In the genomic region with DNA sequence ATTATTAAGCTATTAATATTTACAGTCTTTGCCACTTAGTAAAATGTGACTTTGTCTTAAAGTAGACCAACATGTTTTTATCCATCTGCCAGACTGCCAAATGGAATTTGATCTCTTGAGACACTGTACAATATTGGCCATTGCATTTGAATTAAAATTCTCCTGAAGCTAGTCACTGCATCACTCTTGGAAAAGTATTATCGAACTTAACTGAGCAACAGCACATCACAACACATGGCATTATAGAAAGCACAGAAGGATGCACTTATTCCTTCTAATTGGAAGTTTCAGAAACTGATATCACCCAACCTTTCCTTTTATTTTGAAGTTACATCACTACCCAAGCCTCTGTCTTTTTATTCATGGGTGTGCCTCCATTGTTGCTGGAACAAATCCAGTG, we compare ENCODE assay signal across 25 cellular contexts.
DNase-seq lines count a peak whose midpoint lies in the region; ATAC-seq and TF ChIP-seq lines count a peak whose summit lies in the region.
"Had no signal": no experiment of that assay in that cellular context is flagged by ENCODE, and none has a peak within 500 bp of the region (broad histone marks: within the 10 kb centered on the region; RNA-seq: fewer than 3 reads in every experiment).

No MANE protein-coding gene starts in this region.

- no peaks in the 10 kb centered on the region for H3K27me3 ChIP-seq in ascending aorta
- H3K27me3 ChIP-seq: BLaER1 treated with 17β-estradiol and CSF1 and Interleukin-3, amounts not matched to agents 10 nM and 100 nM; tibial nerve had no signal

- H3K36me3 ChIP-seq in ascending aorta, result no peaks in the 10 kb centered on the region
- H3K36me3 ChIP-seq: BLaER1 treated with 17β-estradiol and CSF1 and Interleukin-3, amounts not matched to agents 10 nM and 100 nM; tibial nerve had no signal

- H3K9me3 ChIP-seq in ascending aorta, result no peaks in the 10 kb centered on the region
- H3K9me3 ChIP-seq: BLaER1 treated with 17β-estradiol and CSF1 and Interleukin-3, amounts not matched to agents 10 nM and 100 nM; Caco-2; tibial nerve had no signal

- intact Hi-C loops in ascending aorta (cut with DNase I), result no loop called here

- H3K4me1 ChIP-seq in ascending aorta, result peaks cover 0 to 4% of the 10 kb centered on the region in 2 donors
- H3K4me1 ChIP-seq: BLaER1 treated with 17β-estradiol and CSF1 and Interleukin-3, amounts not matched to agents 10 nM and 100 nM had no signal

- TF ChIP-seq CTCF in fibroblast of the aortic adventitia (IDR thresholded peaks at IDR 0.05; ENCODE audit: insufficient read depth, low read length) (no peak), RWPE1 (conservative IDR thresholded peaks at IDR 0.05; ENCODE audit: low read depth) (no peak), ascending aorta (IDR thresholded peaks at IDR 0.05) (no peak)

- CTCF ChIA-PET in RWPE1 (lab: Yijun Ruan, JAX), result interaction anchor here (0.6 to 0.7 kb wide), 2 partner anchors 80 to 719 kb away, joined by 3 to 4 read pairs; no protein-coding TSS in a partner anchor

- peak; percentile 71 for ATAC-seq in SK-N-SH treated with all-trans-retinoic acid at 6 μM for 48 hours
- ATAC-seq: activated CD8-positive, alpha-beta memory T cell treated with anti-CD3 and anti-CD28 coated beads, Interleukin-2, amount 10 ng/mL, durations not matched to agents 7 days and 5 days had no signal

- H3K27ac ChIP-seq in RWPE1, result no peak overlapping the region
- no peak overlapping the region for H3K27ac ChIP-seq in ascending aorta
- H3K27ac ChIP-seq: BLaER1 treated with 17β-estradiol and CSF1 and Interleukin-3, amounts not matched to agents 10 nM and 100 nM; tibial nerve had no signal

- POLR2A ChIA-PET in RWPE1 (lab: Yijun Ruan, JAX; ENCODE audit: low non-redundant PET), result no interaction called here

- peak; percentile 44 for DNase-seq in NCI-H748 (lab: John Stamatoyannopoulos, UW; ENCODE audit: unreplicated experiment)
- no peak for DNase-seq in NCI-H748 treated with DMSO at 0.1 percent for 48 hours (lab: John Stamatoyannopoulos, UW)
- peak; percentile 45 for DNase-seq in fibroblast of the aortic adventitia (ENCODE audit: low read depth)
- DNase-seq in activated CD4-positive, alpha-beta T cell treated with anti-CD3 and anti-CD28 coated beads for 1 hour, result no peak
- no peak for DNase-seq in RWPE1 (ENCODE audit: low spot score)
- DNase-seq in DMS153 treated with DMSO at 0.1 percent for 48 hours (lab: John Stamatoyannopoulos, UW; ENCODE audit: unreplicated experiment), result no peak
- no peak for DNase-seq in ascending aorta (ENCODE audit: low spot score in 2 of 2)
- DNase-seq: activated CD4-positive, alpha-beta T cell treated with anti-CD3 and anti-CD28 coated beads, Interleukin-2, amount 10 ng/mL, durations not matched to agents 7 days and 5 days; activated CD8-positive, alpha-beta memory T cell treated with anti-CD3 and anti-CD28 coated beads, Interleukin-2, amount 10 ng/mL, durations not matched to agents 7 days and 5 days; activated naive CD4-positive, alpha-beta T cell treated with anti-CD3 and anti-CD28 coated beads, Interleukin-2, amount 50 U/mL, for 16 hours; aorta; Caco-2; erythroblast; kidney glomerular epithelial cell; mammary epithelial cell; MM.1S; NCI-H1436 treated with DMSO at 0.1 percent for 48 hours; occipital lobe; OCI-M1; retina; SHP77 treated with DMSO at 0.1 percent for 48 hours; stimulated activated CD4-positive, alpha-beta T cell treated with anti-CD3 and anti-CD28 coated beads, Interleukin-12 subunit alpha, Interleukin-12 subunit beta, amount 100 ng/mL, for 4 hours had no signal

- H3K4me3 ChIP-seq in fibroblast of the aortic adventitia (ENCODE audit: low read depth, low read length), result no peak overlapping the region
- H3K4me3 ChIP-seq in ascending aorta, result no peak overlapping the region
- H3K4me3 ChIP-seq: BLaER1 treated with 17β-estradiol and CSF1 and Interleukin-3, amounts not matched to agents 10 nM and 100 nM; tibial nerve had no signal

TF ChIP-seq in SK-N-SH treated with all-trans-retinoic acid at 6 μM for 48 hours, 23 proteins besides CTCF, POLR2A, EP300 and RAD21:
- TF ChIP-seq CREB5 (CRISPR knock-in tag; IDR thresholded peaks at IDR 0.05; ENCODE audit: low read depth) (no peak), ZFP30 (CRISPR knock-in tag; IDR thresholded peaks at IDR 0.05) (no peak), ZNF8 (CRISPR knock-in tag; IDR thresholded peaks at IDR 0.05) (no peak), ZNF70 (CRISPR knock-in tag; IDR thresholded peaks at IDR 0.05) (no peak), ZC3H10 (CRISPR knock-in tag; IDR thresholded peaks at IDR 0.05) (0 out of 2 replicates have a peak, but pooled peaks have one; percentile 49), TOX (CRISPR knock-in tag; IDR thresholded peaks at IDR 0.05; ENCODE audit: borderline replicate concordance) (peak; percentile 18; the same call in 1 of the 2 replicates), ISL1 (CRISPR knock-in tag; IDR thresholded peaks at IDR 0.05) (peak; percentile 55), GLIS3 (CRISPR knock-in tag; IDR thresholded peaks at IDR 0.05) (no peak), ARNTL (CRISPR knock-in tag; IDR thresholded peaks at IDR 0.05; ENCODE audit: borderline replicate concordance, low read depth) (no peak), OSR1 (CRISPR knock-in tag; IDR thresholded peaks at IDR 0.05) (no peak), SNAI2 (CRISPR knock-in tag; IDR thresholded peaks at IDR 0.05) (no peak), TCF4 (CRISPR knock-in tag; IDR thresholded peaks at IDR 0.05; ENCODE audit: borderline replicate concordance) (no peak), RARB (CRISPR knock-in tag; IDR thresholded peaks at IDR 0.05) (no peak), BACH2 (CRISPR knock-in tag; IDR thresholded peaks at IDR 0.05; ENCODE audit: borderline replicate concordance) (no peak)

Comparison
In these comparisons a context has a peak if more than half of its experiments do, and no peak if none do; other contexts are left out.
1. DNase-seq: peak in NCI-H748 (single experiment) and fibroblast of the aortic adventitia (single experiment); none in NCI-H748 treated with DMSO at 0.1 percent for 48 hours (single experiment), activated CD4-positive, alpha-beta T cell treated with anti-CD3 and anti-CD28 coated beads for 1 hour (single experiment), RWPE1 (single experiment), DMS153 treated with DMSO at 0.1 percent for 48 hours (single experiment) and ascending aorta (0 of 2).